1 cellular context compared by ENCODE assay signal in genomic region chr6:116101298-116101718, GRCh38.
TF ChIP-seq lines count a peak whose summit lies in the region.

No MANE protein-coding gene starts in this region.

TF ChIP-seq in K562, 482 proteins besides CTCF, POLR2A, EP300 and RAD21 (continues in another document):
- no peak for TF ChIP-seq MTA3 (IDR thresholded peaks at IDR 0.05; ENCODE audit: borderline replicate concordance)
- 0 out of 2 replicates have a peak, but pooled peaks have one; percentile 25 for TF ChIP-seq OTX1 (CRISPR knock-in tag; IDR thresholded peaks at IDR 0.05)
- TF ChIP-seq NRF1 (conservative IDR thresholded peaks at IDR 0.05 in 1 of 2, IDR thresholded peaks at IDR 0.05 in 1 of 2), result peak; percentile 0 to 76; a peak in 2 of 4 replicates
- TF ChIP-seq SIN3B (IDR thresholded peaks at IDR 0.05; ENCODE audit: low read depth), result no peak
- no peak for TF ChIP-seq IRF2 (CRISPR knock-in tag; IDR thresholded peaks at IDR 0.05)
- TF ChIP-seq ZNF212 (CRISPR knock-in tag; IDR thresholded peaks at IDR 0.05), result no peak
- TF ChIP-seq ZNF764 (CRISPR knock-in tag; IDR thresholded peaks at IDR 0.05; ENCODE audit: low read depth), result no peak
- TF ChIP-seq ZNF740 (CRISPR knock-in tag; IDR thresholded peaks at IDR 0.05), result no peak
- TF ChIP-seq ZNF740 (tag; IDR thresholded peaks at IDR 0.05), result no peak
- peak; percentile 29 for TF ChIP-seq TAF9B (IDR thresholded peaks at IDR 0.05; ENCODE audit: partially characterized antibody)
- TF ChIP-seq ZNF408 (CRISPR knock-in tag; IDR thresholded peaks at IDR 0.05; ENCODE audit: low read depth), result no peak
- TF ChIP-seq TOE1 (IDR thresholded peaks at IDR 0.05; ENCODE audit: borderline replicate concordance), result no peak
- no peak for TF ChIP-seq TOE1 (CRISPR knock-in tag; IDR thresholded peaks at IDR 0.05; ENCODE audit: borderline replicate concordance, low read depth)
- 0 out of 2 replicates have a peak, but pooled peaks have one; percentile 14 for TF ChIP-seq ZBTB7A (IDR thresholded peaks at IDR 0.05; ENCODE audit: borderline replicate concordance, control insufficient read depth, low read depth, low read length)
- no peak for TF ChIP-seq ZNF77 (CRISPR knock-in tag; IDR thresholded peaks at IDR 0.05)
- TF ChIP-seq ZNF121 (CRISPR knock-in tag; conservative IDR thresholded peaks at IDR 0.05), result no peak
- no peak for TF ChIP-seq DIDO1 (tag; IDR thresholded peaks at IDR 0.05; ENCODE audit: low read depth)
- TF ChIP-seq ZNF79 (CRISPR knock-in tag; IDR thresholded peaks at IDR 0.05; ENCODE audit: low read depth), result no peak
- TF ChIP-seq SRSF7 (optimal IDR thresholded peaks at IDR 0.05; ENCODE audit: low read depth, low read length), result no peak
- no peak for TF ChIP-seq ZNF639 (CRISPR knock-in tag; conservative IDR thresholded peaks at IDR 0.05 in 1 of 2, IDR thresholded peaks at IDR 0.05 in 1 of 2)
- TF ChIP-seq ARID4B (CRISPR knock-in tag; IDR thresholded peaks at IDR 0.05), result peak; percentile 21; the same call in 1 of the 2 replicates
- peak; percentile 85 for TF ChIP-seq TFAP4 (CRISPR knock-in tag; IDR thresholded peaks at IDR 0.05; ENCODE audit: borderline replicate concordance)
- TF ChIP-seq MCM2 (IDR thresholded peaks at IDR 0.05; ENCODE audit: low read depth), result no peak
- TF ChIP-seq ZNF507 (tag; conservative IDR thresholded peaks at IDR 0.05), result no peak
- TF ChIP-seq KDM1A (IDR thresholded peaks at IDR 0.05), result no peak
- TF ChIP-seq BCOR (IDR thresholded peaks at IDR 0.05), result no peak
- no peak for TF ChIP-seq RBM39 (optimal IDR thresholded peaks at IDR 0.05; ENCODE audit: low read depth, low read length)
- TF ChIP-seq NCOA1 (IDR thresholded peaks at IDR 0.05; ENCODE audit: low read depth), result no peak
- TF ChIP-seq PHF8 (IDR thresholded peaks at IDR 0.05; ENCODE audit: borderline replicate concordance, low read length), result no peak
- TF ChIP-seq ZBTB40 (IDR thresholded peaks at IDR 0.05), result 0 out of 2 replicates have a peak, but pooled peaks have one; percentile 8
- TF ChIP-seq ZBTB40 (CRISPR knock-in tag; IDR thresholded peaks at IDR 0.05), result no peak
- no peak for TF ChIP-seq ZNF766 (CRISPR knock-in tag; conservative IDR thresholded peaks at IDR 0.05)
- no peak for TF ChIP-seq EWSR1 (IDR thresholded peaks at IDR 0.05; ENCODE audit: borderline replicate concordance, low read depth, partially characterized antibody)
- TF ChIP-seq RBM25 (IDR thresholded peaks at IDR 0.05; ENCODE audit: low read depth, low read length, severe bottlenecking), result no peak
- TF ChIP-seq PCBP2 (IDR thresholded peaks at IDR 0.05; ENCODE audit: low read depth, low read length, poor library complexity, severe bottlenecking), result no peak
- no peak for TF ChIP-seq XRCC5 (IDR thresholded peaks at IDR 0.05; ENCODE audit: low read depth, low read length)
- no peak for TF ChIP-seq SP2 (IDR thresholded peaks at IDR 0.05; ENCODE audit: extremely low read depth, low read depth, low read length, poor library complexity, severe bottlenecking)
- no peak for TF ChIP-seq ASH1L (IDR thresholded peaks at IDR 0.05; ENCODE audit: borderline replicate concordance, low read depth, partially characterized antibody)
- no peak for TF ChIP-seq ZNF644 (tag; IDR thresholded peaks at IDR 0.05; ENCODE audit: low read depth)
- TF ChIP-seq NR2F6 (CRISPR knock-in tag; IDR thresholded peaks at IDR 0.05), result no peak
- 0 out of 4 replicates have a peak, but pooled peaks of 1 of the 2 experiments have one; percentile 50 for TF ChIP-seq SIN3A (IDR thresholded peaks at IDR 0.05; ENCODE audit: borderline replicate concordance in 2 of 2, control insufficient read depth in 1 of 2, low read depth in 2 of 2, low read length in 2 of 2)
- no peak for TF ChIP-seq RBM17 (IDR thresholded peaks at IDR 0.05; ENCODE audit: borderline replicate concordance, low read depth, low read length)
- TF ChIP-seq GATAD2A (IDR thresholded peaks at IDR 0.05), result no peak
- TF ChIP-seq MEF2A (IDR thresholded peaks at IDR 0.05; ENCODE audit: control insufficient read depth, low read depth, low read length), result no peak
- TF ChIP-seq NCOA6 (IDR thresholded peaks at IDR 0.05), result no peak
- no peak for TF ChIP-seq TEAD2 (tag; IDR thresholded peaks at IDR 0.05)
- TF ChIP-seq ZNF23 (CRISPR knock-in tag; IDR thresholded peaks at IDR 0.05), result no peak
- TF ChIP-seq ZNF311 (CRISPR knock-in tag; IDR thresholded peaks at IDR 0.05), result no peak
